ENCODE assay signal across 1 cellular context in genomic region chr3:73193943-73194342, GRCh38.
TF ChIP-seq lines count a peak whose summit lies in the region.
"Not testable (repeated sequence)": the region's sequence is repeated elsewhere in the genome, so short reads cannot be mapped to it uniquely, and the experiment has no call there.

No MANE protein-coding gene starts in this region.

- TF ChIP-seq CTCF in HEK293 (tag by site-specific recombination; IDR thresholded peaks at IDR 0.05): not testable (repeated sequence)

- H3K4me3 ChIP-seq in HEK293 (ENCODE audit: low read depth, low read length): not testable (repeated sequence)

- not testable (repeated sequence) for H3K4me1 ChIP-seq in HEK293 (ENCODE audit: control insufficient read depth, insufficient read depth, low read length)

- POLR2A ChIA-PET in HEK293 (lab: Yijun Ruan, JAX): not testable (repeated sequence)

- H3K36me3 ChIP-seq in HEK293 (ENCODE audit: control insufficient read depth in 2 of 2, insufficient read depth in 1 of 2, low read length in 2 of 2): not testable (repeated sequence)

- not testable (repeated sequence) for H3K27ac ChIP-seq in HEK293 (ENCODE audit: extremely low read depth, low read depth, low read length)

- CTCF ChIA-PET in HEK293 (lab: Yijun Ruan, JAX): not testable (repeated sequence)

- not testable (repeated sequence) for H3K9me3 ChIP-seq in HEK293 (ENCODE audit: control insufficient read depth, insufficient read depth, low read depth, low read length)

TF ChIP-seq in HEK293, 187 proteins besides CTCF, POLR2A, EP300 and RAD21:
- TF ChIP-seq ZNF146 (tag by site-specific recombination; IDR thresholded peaks at IDR 0.05): peak; percentile 91
